Comparison of ENCODE assay signal across 10 cellular contexts in genomic region chr17:67471118-67471517, GRCh38.
"Had no signal": no experiment of that assay in that cellular context is flagged by ENCODE, and none has a peak within 500 bp of the region (broad histone marks: within the 10 kb centered on the region; RNA-seq: fewer than 3 reads in every experiment).

No MANE protein-coding gene starts in this region.

- H3K27ac Mint-ChIP-seq: GM23338, H9, HFFc6 had no signal

- DNase-seq: H9, HCEC 1CT, HFFc6, KG1 had no signal

- H2AFZ ChIP-seq: GM23338 had no signal

- H3K4me3 ChIP-seq: GM23338 had no signal

- H3K4me2 ChIP-seq: GM23338 had no signal

- H3K27ac ChIP-seq: HL-60 had no signal

- H3K9me3 Mint-ChIP-seq: HFFc6 had no signal

- ATAC-seq: GM23338, HepG2 had no signal

- H3K4me3 Mint-ChIP-seq: GM23338, H9, HFFc6, IgD-negative memory B cell had no signal

- FAIRE-seq: H1, H54, HepG2 had no signal
